32 cellular contexts compared by ENCODE assay signal in the genomic region with DNA sequence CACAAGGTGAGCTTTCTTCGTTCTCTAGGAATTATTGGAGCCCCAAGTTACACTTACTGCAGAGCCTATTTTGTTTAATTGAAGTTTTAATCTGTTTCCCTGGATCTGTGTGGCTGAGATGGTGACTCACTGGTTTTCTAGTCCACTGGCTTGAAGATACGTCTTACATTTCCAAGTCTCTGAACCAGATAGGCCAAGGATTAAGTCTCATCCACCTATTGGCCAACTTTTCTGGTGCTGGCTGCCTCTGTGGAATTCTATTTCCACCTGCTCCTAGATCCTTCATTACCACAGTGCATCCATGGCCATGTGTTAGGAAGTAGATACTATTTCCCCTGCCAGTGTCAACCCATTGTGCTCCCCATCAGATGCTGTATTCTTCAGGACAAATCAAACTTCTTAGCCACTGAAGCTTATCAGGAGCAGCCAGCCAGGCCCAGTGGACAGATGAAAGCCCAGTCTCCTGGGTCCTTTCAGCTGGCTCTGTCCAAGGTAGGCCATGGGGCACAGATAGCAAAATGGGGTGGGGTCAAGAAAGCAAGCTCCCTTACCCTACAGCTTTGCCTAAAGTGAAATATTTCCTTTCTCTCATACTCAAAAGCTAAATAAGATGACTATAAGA.
DNase-seq lines count a peak whose midpoint lies in the region; ATAC-seq and TF ChIP-seq lines count a peak whose summit lies in the region.
"Had no signal": no experiment of that assay in that cellular context is flagged by ENCODE, and none has a peak within 500 bp of the region (broad histone marks: within the 10 kb centered on the region; RNA-seq: fewer than 3 reads in every experiment).

No MANE protein-coding gene starts in this region.

- intact Hi-C loops in esophagus muscularis mucosa (cut with DNase I) (loop anchor here (10.0 kb wide), 1 partner anchor 552 kb away; no protein-coding TSS in a partner anchor), left ventricle myocardium inferior (cut with micrococcal nuclease) (loop anchor here (10.0 kb wide), 1 partner anchor 788 kb away; no protein-coding TSS in a partner anchor)

- H3K9me3 ChIP-seq in GM23248 (ENCODE audit: low read depth) (no peaks in the 10 kb centered on the region), esophagus muscularis mucosa (no peaks in the 10 kb centered on the region), left ventricle myocardium inferior (replicated peaks) (peaks cover 18% of the 10 kb centered on the region)
- H3K9me3 ChIP-seq: SJCRH30, thoracic aorta had no signal

- no peak overlapping the region for H3K4me3 ChIP-seq in GM23248
- H3K4me3 ChIP-seq in esophagus muscularis mucosa, result no peak overlapping the region
- no peak overlapping the region for H3K4me3 ChIP-seq in left ventricle myocardium inferior
- H3K4me3 ChIP-seq: left lung, neural progenitor cell, SJCRH30, spleen, thoracic aorta had no signal

- in situ Hi-C loops in GM23248 (cut with MboI), result loop anchor here (10.0 to 25.0 kb wide), 2 partner anchors 372 to 549 kb away; no protein-coding TSS in a partner anchor

- H3K9me2 ChIP-seq in GM23248 (ENCODE audit: insufficient read depth), result no peaks in the 10 kb centered on the region

- DNase-seq in GM23248, result peak; percentile 11
- DNase-seq in RPMI7951 (ENCODE audit: low read depth), result peak; percentile 47
- peak; percentile 85 for DNase-seq in esophagus muscularis mucosa (ENCODE audit: extremely low spot score)
- DNase-seq in renal cortical epithelial cell (ENCODE audit: low read depth), result peak; percentile 92
- no peak for DNase-seq in left ventricle myocardium inferior
- no peak for DNase-seq in stimulated activated CD4-positive, alpha-beta T cell treated with anti-CD3 and anti-CD28 coated beads, Interleukin-2, amount 100 ng/mL, for 24 hours
- DNase-seq: activated B cell treated with CpG ODN at 0.5 μM for 24 hours; activated CD8-positive, alpha-beta memory T cell treated with anti-CD3 and anti-CD28 coated beads, Interleukin-2, amount 10 ng/mL, durations not matched to agents 7 days and 5 days; activated naive CD8-positive, alpha-beta T cell treated with anti-CD3 and anti-CD28 coated beads, Interleukin-2, amount 50 U/mL, for 24 hours; activated T-cell treated with anti-CD3 and anti-CD28 coated beads, Interleukin-2, amount 50 U/mL, for 48 hours; brain microvascular endothelial cell; CD8-positive, alpha-beta memory T cell; cerebellar nuclear complex; DMS153; immature natural killer cell; left lung; mesendoderm; NCI-H1092; NCI-H1694 treated with DMSO at 0.1 percent for 48 hours; NCI-H82; RPMI8226; SJCRH30; spleen; stimulated activated CD4-positive, alpha-beta T cell treated with anti-CD3 and anti-CD28 coated beads, Interleukin-2, amount 100 ng/mL, for 48 hours; stimulated activated naive CD8-positive, alpha-beta T cell treated with anti-CD3 and anti-CD28 coated beads, Interleukin-15, amount 100 ng/mL, for 72 hours; T-cell had no signal

- 69 to 70% methylated on average over 2 of the region's 2 CpGs for WGBS in GM23248 (ENCODE audit: low coverage in 1 of 2, low lambda C conversion rate in 2 of 2, missing lambda C conversion rate in 2 of 2), 2 experiments
- 61% methylated on average over 2 of the region's 2 CpGs for WGBS in esophagus muscularis mucosa

- H2AFZ ChIP-seq in GM23248, result no peak overlapping the region
- H2AFZ ChIP-seq: neural progenitor cell, parathyroid adenoma had no signal

- TF ChIP-seq POLR2A in esophagus muscularis mucosa (IDR thresholded peaks at IDR 0.05; ENCODE audit: low read depth), result no peak

- no peaks in the 10 kb centered on the region for H3K79me2 ChIP-seq in GM23248 (ENCODE audit: insufficient read depth)
- H3K79me2 ChIP-seq: parathyroid adenoma had no signal

- no peak overlapping the region for H3K9ac ChIP-seq in GM23248
- H3K9ac ChIP-seq: neural progenitor cell, parathyroid adenoma had no signal

- H3K36me3 ChIP-seq in GM23248 (ENCODE audit: low read depth) (no peaks in the 10 kb centered on the region), esophagus muscularis mucosa (no peaks in the 10 kb centered on the region), left ventricle myocardium inferior (no peaks in the 10 kb centered on the region)
- H3K36me3 ChIP-seq: brain microvascular endothelial cell, left lung, neural progenitor cell, SJCRH30, spleen, thoracic aorta had no signal

- H3K27me3 ChIP-seq in GM23248 (replicated peaks; ENCODE audit: insufficient read depth) (no peaks in the 10 kb centered on the region), esophagus muscularis mucosa (no peaks in the 10 kb centered on the region), left ventricle myocardium inferior (ENCODE audit: low read depth) (no peaks in the 10 kb centered on the region)
- H3K27me3 ChIP-seq: brain microvascular endothelial cell, neural progenitor cell, SJCRH30, spleen had no signal

- H3K4me1 ChIP-seq in GM23248 (ENCODE audit: insufficient read depth) (peaks cover 19% of the 10 kb centered on the region), esophagus muscularis mucosa (no peaks in the 10 kb centered on the region), left ventricle myocardium inferior (peaks cover 4% of the 10 kb centered on the region)
- H3K4me1 ChIP-seq: left lung, parathyroid adenoma, SJCRH30 had no signal

- H3K27ac ChIP-seq in GM23248 (no peak overlapping the region), esophagus muscularis mucosa (replicated peaks in 1 of 4) (no peak overlapping the region), left ventricle myocardium inferior (replicated peaks) (no peak overlapping the region)
- H3K27ac ChIP-seq: brain microvascular endothelial cell, left lung, neural progenitor cell, parathyroid adenoma, SJCRH30, spleen, thoracic aorta had no signal

- TF ChIP-seq EP300 in esophagus muscularis mucosa (IDR thresholded peaks at IDR 0.05), result no peak

- no peak for ATAC-seq in GM18511 (IDR thresholded peaks at IDR 0.05; ENCODE audit: unreplicated experiment)
- ATAC-seq: activated CD8-positive, alpha-beta memory T cell treated with anti-CD3 and anti-CD28 coated beads, Interleukin-2, amount 10 ng/mL, durations not matched to agents 7 days and 5 days; activated naive CD8-positive, alpha-beta T cell treated with anti-CD3 and anti-CD28 coated beads, Interleukin-2, amount 50 U/mL, for 24 hours; HepG2; left lung; right cardiac atrium; T-cell had no signal

- TF ChIP-seq CTCF in esophagus muscularis mucosa (IDR thresholded peaks at IDR 0.05), result no peak
- no peak for TF ChIP-seq CTCF in left ventricle myocardium inferior (IDR thresholded peaks at IDR 0.05; ENCODE audit: borderline replicate concordance)

- H4K20me1 ChIP-seq in GM23248 (ENCODE audit: insufficient read depth), result no peaks in the 10 kb centered on the region

- H3F3A ChIP-seq in GM23248 (ENCODE audit: insufficient read depth), result peaks cover 18% of the 10 kb centered on the region

- H3K4me2 ChIP-seq in GM23248 (ENCODE audit: unreplicated experiment), result no peak overlapping the region
- H3K4me2 ChIP-seq: neural progenitor cell had no signal

Comparison
In these comparisons a context has a peak if more than half of its experiments do, and no peak if none do; other contexts are left out.
1. DNase-seq: peak in GM23248 (single experiment), RPMI7951 (single experiment), esophagus muscularis mucosa (single experiment) and renal cortical epithelial cell (single experiment); none in left ventricle myocardium inferior (single experiment) and stimulated activated CD4-positive, alpha-beta T cell treated with anti-CD3 and anti-CD28 coated beads, Interleukin-2, amount 100 ng/mL, for 24 hours (0 of 2).